In the genomic region with DNA sequence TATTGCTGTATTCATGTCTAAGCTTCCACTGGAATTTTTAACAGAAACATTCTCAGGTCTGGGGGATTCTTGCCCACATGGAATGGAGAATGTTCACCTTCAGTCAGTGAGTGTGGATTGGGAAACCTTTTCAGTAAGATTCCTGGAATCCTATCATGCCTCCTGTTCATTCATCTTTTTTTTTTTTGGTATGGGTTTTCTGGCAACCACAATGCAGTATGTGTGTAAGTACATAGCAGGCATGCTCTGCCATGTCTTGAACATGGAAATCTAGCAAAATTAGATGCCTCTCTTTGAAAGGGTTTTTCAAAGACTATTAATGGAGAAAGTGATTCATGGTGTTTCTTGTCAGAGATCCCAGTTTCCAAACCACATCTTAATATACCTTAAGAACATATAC, we compare ENCODE assay signal across 19 cellular contexts.
"Had no signal": no experiment of that assay in that cellular context is flagged by ENCODE, and none has a peak within 500 bp of the region (broad histone marks: within the 10 kb centered on the region; RNA-seq: fewer than 3 reads in every experiment).

No MANE protein-coding gene starts in this region.

- H3K27ac Mint-ChIP-seq: activated naive CD8-positive, alpha-beta T cell treated with anti-CD3 and anti-CD28 coated beads, Interleukin-2, amount 10 ng/mL, durations not matched to agents 7 days and 5 days; memory B cell; naive thymus-derived CD8-positive, alpha-beta T cell had no signal

- H3K4me3 ChIP-seq: colonic mucosa, hepatocyte, left ventricle myocardium inferior, mucosa of descending colon, transverse colon had no signal

- H3K4me1 ChIP-seq: colonic mucosa, transverse colon had no signal

- H2AFZ ChIP-seq: hepatocyte had no signal

- H3K27me3 ChIP-seq: colonic mucosa, hepatocyte, transverse colon had no signal

- H3K36me3 Mint-ChIP-seq: activated naive CD8-positive, alpha-beta T cell treated with anti-CD3 and anti-CD28 coated beads, Interleukin-2, amount 10 ng/mL, durations not matched to agents 7 days and 5 days; memory B cell; naive thymus-derived CD8-positive, alpha-beta T cell had no signal

- H3K9me3 ChIP-seq: colonic mucosa, left ventricle myocardium inferior, mucosa of descending colon, transverse colon had no signal

- DNase-seq: activated CD4-positive, alpha-beta T cell treated with anti-CD3 and anti-CD28 coated beads, Interleukin-2, amount 50 U/mL, for 1 hour; activated naive CD4-positive, alpha-beta T cell; activated naive CD8-positive, alpha-beta T cell treated with anti-CD3 and anti-CD28 coated beads, Interleukin-2, amount 10 ng/mL, durations not matched to agents 7 days and 5 days; anterior cingulate cortex; central memory CD4-positive, alpha-beta T cell; colonic mucosa; effector CD4-positive, alpha-beta T cell; left ventricle myocardium inferior; mucosa of descending colon; naive thymus-derived CD8-positive, alpha-beta T cell; retina; stimulated activated CD4-positive, alpha-beta T cell treated with anti-CD3 and anti-CD28 coated beads, Interleukin-15, amount 100 ng/mL, for 24 hours; stimulated activated CD4-positive, alpha-beta T cell treated with anti-CD3 and anti-CD28 coated beads, Interleukin-4, amount 100 ng/mL, for 1 hour; stimulated activated naive CD4-positive, alpha-beta T cell; T-helper 1 cell; T1000; transverse colon had no signal

- H3K4me1 Mint-ChIP-seq: activated naive CD8-positive, alpha-beta T cell treated with anti-CD3 and anti-CD28 coated beads, Interleukin-2, amount 10 ng/mL, durations not matched to agents 7 days and 5 days; memory B cell; naive thymus-derived CD8-positive, alpha-beta T cell had no signal

- H3K4me2 ChIP-seq: hepatocyte had no signal

- H3K27ac ChIP-seq: colonic mucosa, hepatocyte, left ventricle myocardium inferior, transverse colon had no signal

- H3K4me3 Mint-ChIP-seq: activated naive CD8-positive, alpha-beta T cell treated with anti-CD3 and anti-CD28 coated beads, Interleukin-2, amount 10 ng/mL, durations not matched to agents 7 days and 5 days; memory B cell; naive thymus-derived CD8-positive, alpha-beta T cell had no signal

- H3K9me3 Mint-ChIP-seq: activated naive CD8-positive, alpha-beta T cell treated with anti-CD3 and anti-CD28 coated beads, Interleukin-2, amount 10 ng/mL, durations not matched to agents 7 days and 5 days; memory B cell; naive thymus-derived CD8-positive, alpha-beta T cell had no signal

- H3K79me2 ChIP-seq: hepatocyte had no signal

- H3K36me3 ChIP-seq: colonic mucosa, left ventricle myocardium inferior, transverse colon had no signal
